Comparison of ENCODE assay signal across 8 cellular contexts in the genomic region with DNA sequence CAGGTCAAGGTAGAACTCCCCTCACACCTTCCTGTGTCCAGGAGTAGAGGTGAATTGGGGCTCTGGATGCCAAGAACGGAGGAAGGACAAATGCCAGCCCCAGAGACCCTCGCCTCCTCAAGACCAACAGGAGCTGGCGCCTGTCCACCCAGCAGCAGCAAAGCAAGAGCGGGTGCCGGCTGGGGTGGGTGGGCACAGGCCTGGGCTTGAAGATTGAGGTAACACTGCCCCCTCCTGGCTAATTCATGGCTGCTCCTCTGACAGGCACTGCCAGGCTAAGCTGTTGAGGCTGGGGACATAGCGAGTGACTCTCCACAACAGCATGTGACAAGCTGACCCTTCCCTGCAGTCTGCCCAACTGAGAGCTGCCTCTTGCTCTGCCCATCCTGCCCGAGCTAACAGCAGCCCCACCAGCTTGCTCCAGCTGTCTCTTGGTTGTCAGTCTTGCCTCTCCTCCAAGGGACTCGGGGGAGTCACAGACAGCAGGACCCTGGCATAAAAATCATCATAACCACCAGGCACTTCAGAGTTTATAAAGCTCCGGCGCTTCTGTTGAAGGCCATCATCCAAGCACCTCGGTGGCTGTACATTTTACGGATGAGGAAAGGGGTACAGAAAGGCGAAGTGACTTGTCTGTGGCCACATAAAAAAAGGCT.
A peak's percentile ranks its signal among the peaks of the same experiment; 100 is the strongest.
DNase-seq lines count a peak whose midpoint lies in the region; ATAC-seq and TF ChIP-seq lines count a peak whose summit lies in the region.
"Not testable (repeated sequence)": the region's sequence is repeated elsewhere in the genome, so short reads cannot be mapped to it uniquely, and the experiment has no call there.

No MANE protein-coding gene starts in this region.

- H3K4me1 ChIP-seq in OCI-LY7 (ENCODE audit: insufficient read depth, low read length, poor library complexity, severe bottlenecking); psoas muscle; upper lobe of right lung: not testable (repeated sequence)

- peak; percentile 76 for TF ChIP-seq CTCF in OCI-LY7 (conservative IDR thresholded peaks at IDR 0.05; ENCODE audit: low read length)
- peak; percentile 41 for TF ChIP-seq CTCF in psoas muscle (IDR thresholded peaks at IDR 0.05)
- peak; percentile 48 for TF ChIP-seq CTCF in upper lobe of right lung (IDR thresholded peaks at IDR 0.05)

- in situ Hi-C loops in G401 (cut with HindIII; ENCODE audit: low sequenced_read_pairs), result not testable (repeated sequence)

- not testable (repeated sequence) for H3K27me3 ChIP-seq in MG63; psoas muscle (ENCODE audit: insufficient read depth in 3 of 3, low read length in 2 of 3); upper lobe of right lung

- H3K9me2 ChIP-seq in OCI-LY7 (ENCODE audit: insufficient read depth, low read length), result not testable (repeated sequence)

- not testable (repeated sequence) for H3K79me2 ChIP-seq in OCI-LY7 (ENCODE audit: insufficient read depth, low read depth, low read length)

- not testable (repeated sequence) for H3K36me3 ChIP-seq in MG63; OCI-LY7 (ENCODE audit: insufficient read depth, low read length); psoas muscle (ENCODE audit: insufficient read depth in 1 of 2, low read depth in 1 of 2); upper lobe of right lung

- WGBS in psoas muscle, 3 donors, result 42 to 52% (median 51%) methylated on average over 12 to 13 of the region's 13 CpGs

- BruUV-seq in OCI-LY7 (replicated peaks; lab: Mats Ljungman, UMichigan), result not testable (repeated sequence)

- not testable (repeated sequence) for H4K20me1 ChIP-seq in OCI-LY7 (ENCODE audit: insufficient read depth, low read length)

- H3K4me2 ChIP-seq in OCI-LY7 (ENCODE audit: low read length), result not testable (repeated sequence)

- H3K4me3 ChIP-seq in MG63; OCI-LY7 (ENCODE audit: low read depth, low read length, poor library complexity, severe bottlenecking); psoas muscle; upper lobe of right lung: not testable (repeated sequence)

- DNase-seq in G401 (ENCODE audit: low spot score), result peak; percentile 63
- DNase-seq in MG63, result peak; percentile 48
- peak; percentile 63 for DNase-seq in OCI-LY7 (ENCODE audit: low spot score)
- peak; percentile 74 for DNase-seq in activated CD8-positive, alpha-beta memory T cell treated with anti-CD3 and anti-CD28 coated beads for 24 hours
- peak; percentile 17 for DNase-seq in dedifferentiated amniotic fluid mesenchymal stem cell (ENCODE audit: extremely low spot score)
- DNase-seq in iPS-NIHi7 (ENCODE audit: extremely low spot score), result peak; percentile 80
- peak in 1 of 2 donors; percentile 31 for DNase-seq in psoas muscle
- DNase-seq in upper lobe of right lung, result not testable (repeated sequence)

- H2AFZ ChIP-seq in OCI-LY7 (ENCODE audit: low read length), result not testable (repeated sequence)

- ATAC-seq in psoas muscle (peak; percentile 21 to 47 (median 42)), upper lobe of right lung (peak; percentile 42)

- POLR2A ChIA-PET in OCI-LY7 (lab: Charles Lee), result not testable (repeated sequence)

- CTCF ChIA-PET in OCI-LY7 (lab: Charles Lee; ENCODE audit: unreplicated experiment), result not testable (repeated sequence)

- H3K27ac ChIP-seq in OCI-LY7 (ENCODE audit: low read depth, low read length, poor library complexity, severe bottlenecking); psoas muscle; upper lobe of right lung: not testable (repeated sequence)

- H3K9me3 ChIP-seq in MG63; OCI-LY7 (ENCODE audit: low read length); psoas muscle; upper lobe of right lung: not testable (repeated sequence)

- intact Hi-C loops in OCI-LY7 (cut with micrococcal nuclease; ENCODE audit: unreplicated experiment), result loop anchor here (2.0 kb wide), 1 partner anchor 240 kb away; no protein-coding TSS in a partner anchor
- intact Hi-C loops in psoas muscle (cut with DNase I); upper lobe of right lung (cut with DNase I): not testable (repeated sequence)
